Comparison of ENCODE assay signal across 8 cellular contexts in genomic region chr3:50542177-50543034, GRCh38. TPM values are rescaled to one million over a fixed set of nuclear protein-coding genes. Genes with fewer than 3 reads are reported as not detected.
DNase-seq lines count a peak whose midpoint lies in the region; ATAC-seq, FAIRE-seq and TF ChIP-seq lines count a peak whose summit lies in the region.

No MANE protein-coding gene starts in this region.

- TF ChIP-seq POLR2A in NB4 (IDR thresholded peaks at IDR 0.05; ENCODE audit: extremely low read depth, insufficient read length) (no peak), GM12878 (IDR thresholded peaks at IDR 0.05; ENCODE audit: low read depth, low read length) (no peak), spleen (IDR thresholded peaks at IDR 0.05) (no peak)

- TF ChIP-seq EP300 in GM12878 (IDR thresholded peaks at IDR 0.05; ENCODE audit: borderline replicate concordance in 1 of 2, control insufficient read depth in 1 of 2, low read depth in 2 of 2, low read length in 2 of 2), result no peak

- no peak overlapping the region for H2AFZ ChIP-seq in GM12878 (ENCODE audit: control insufficient read depth, low read depth, low read length)

- no peaks in the 10 kb centered on the region for H3K79me2 ChIP-seq in GM12878 (ENCODE audit: control insufficient read depth, insufficient read depth, low read length)

- peak; percentile 75 for FAIRE-seq in GM12878 (lab: Jason Lieb, UNC)

- H3K36me3 ChIP-seq in GM12878 (ENCODE audit: control insufficient read depth in 2 of 2, insufficient read depth in 2 of 2, low read length in 1 of 2) (no peaks in the 10 kb centered on the region), spleen (no peaks in the 10 kb centered on the region)

- SMC1A ChIA-PET in GM12878 (lab: Charles Lee; ENCODE audit: uncharacterized antibody, unreplicated experiment), result interaction anchor here (0.7 to 1.9 kb wide), 4 partner anchors 18 to 194 kb away, joined by 3 to 16 read pairs (median 6); partner anchors contain the start of gene CISH

- DNase-seq in GM10266 (ENCODE audit: extremely low spot score), result peak; percentile 77
- peak; percentile 51 for DNase-seq in NB4 (ENCODE audit: low read depth)
- DNase-seq in T1000 (lab: John Stamatoyannopoulos, UW), result peak; percentile 65
- no peak for DNase-seq in GM12878 (ENCODE audit: low read depth, low spot score)
- DNase-seq in iPS DF 4.7 (ENCODE audit: extremely low read depth, low spot score), result peak; percentile 71
- peak; percentile 81 for DNase-seq in spleen

- in situ Hi-C loops in GM12878 (cut with MboI), result no loop called here

- no peaks in the 10 kb centered on the region for H3K4me1 ChIP-seq in GM12878 (ENCODE audit: control insufficient read depth, insufficient read depth, low read length)
- no peaks in the 10 kb centered on the region for H3K4me1 ChIP-seq in spleen

- ATAC-seq in GM12878 (peak; percentile 87), GM19455 (IDR thresholded peaks at IDR 0.05; ENCODE audit: unreplicated experiment) (no peak), GM21717 (IDR thresholded peaks at IDR 0.05; ENCODE audit: unreplicated experiment) (no peak)

- no peaks in the 10 kb centered on the region for H4K20me1 ChIP-seq in GM12878 (ENCODE audit: control insufficient read depth, insufficient read depth)

- BruUV-seq in GM12878 (replicated peaks; lab: Mats Ljungman, UMichigan), result no TSS peak

- POLR2A ChIA-PET in GM12878 (lab: Charles Lee), result interaction anchor here (0.6 to 0.8 kb wide), 2 partner anchors 27 to 47 kb away, joined by 3 read pairs; partner anchors contain the start of gene HEMK1

- H3K4me2 ChIP-seq in GM12878 (ENCODE audit: control insufficient read depth, insufficient read depth), result no peak overlapping the region

- H3K27me3 ChIP-seq in GM12878 (replicated peaks in 1 of 2; ENCODE audit: control insufficient read depth in 2 of 2, insufficient read depth in 2 of 2, low read length in 1 of 2) (peaks cover 3 to 5% of the 10 kb centered on the region in 2 experiments; a peak in 3 of 4 replicates), spleen (replicated peaks in 1 of 7) (peaks cover 0 to 33% (median 0%) of the 10 kb centered on the region in 7 donors)

- intact Hi-C loops in GM12878 (cut with micrococcal nuclease; ENCODE audit: unreplicated experiment) (loop anchor here (1.0 to 2.0 kb wide), 3 partner anchors 24 to 196 kb away; no protein-coding TSS in a partner anchor), spleen (cut with DNase I; ENCODE audit: low total_unique reads) (loop anchor here (2.0 to 5.0 kb wide), 2 partner anchors 105 to 196 kb away; no protein-coding TSS in a partner anchor)

- H3K27ac ChIP-seq in GM12878 (ENCODE audit: control insufficient read depth, insufficient read depth) (no peak overlapping the region), spleen (no peak overlapping the region)

- TF ChIP-seq CTCF in GM10266 (IDR thresholded peaks at IDR 0.05; ENCODE audit: control insufficient read depth, insufficient read depth, low read depth, missing control alignments) (peak; percentile 85), NB4 (IDR thresholded peaks at IDR 0.05; ENCODE audit: low read depth, low read length) (peak; percentile 87), GM12878 (IDR thresholded peaks at IDR 0.05 in 2 of 3, conservative IDR thresholded peaks at IDR 0.05 in 1 of 3; ENCODE audit: control insufficient read depth in 2 of 3, extremely low read depth in 1 of 3, insufficient read depth in 1 of 3, low read depth in 3 of 3, low read length in 3 of 3) (peak; percentile 86 to 90 (median 86)), spleen (IDR thresholded peaks at IDR 0.05 in 8 of 11, conservative IDR thresholded peaks at IDR 0.05 in 3 of 11) (peak; percentile 50 to 93 (median 86))

- RAD21 ChIA-PET in GM12878 (lab: Charles Lee; ENCODE audit: unreplicated experiment), result interaction anchor here (1.0 to 1.7 kb wide), 6 partner anchors 25 to 195 kb away, joined by 3 to 13 read pairs (median 5); partner anchors contain the start of genes CYB561D2 and NPRL2

- no peak overlapping the region for H3K9ac ChIP-seq in GM12878 (ENCODE audit: control insufficient read depth, insufficient read depth, low read length)

- no peak overlapping the region for H3K4me3 ChIP-seq in NB4 (ENCODE audit: low read depth, low read length)
- H3K4me3 ChIP-seq in GM12878, result no peak overlapping the region
- no peak overlapping the region for H3K4me3 ChIP-seq in spleen

- H3K9me3 ChIP-seq in GM12878 (replicated peaks; ENCODE audit: control insufficient read depth, insufficient read depth, low read length) (no peaks in the 10 kb centered on the region), spleen (no peaks in the 10 kb centered on the region)

- peak; percentile 54 for TF ChIP-seq RAD21 in GM12878 (IDR thresholded peaks at IDR 0.05; ENCODE audit: insufficient read depth, low read depth, low read length)

- 50% methylated on average over 2 of the region's 2 CpGs for WGBS in GM12878 (ENCODE audit: insufficient coverage, insufficient replicate concordance, low lambda C conversion rate, missing lambda C conversion rate)
- 43 to 50% (median 50%) methylated on average over 2 of the region's 2 CpGs for WGBS in spleen, 5 donors

- CTCF ChIA-PET in GM12878 (lab: Yijun Ruan, JAX), result interaction anchor here (0.6 to 4.9 kb wide), 32 partner anchors 8 to 243 kb away, joined by 3 to 65 read pairs (median 4); partner anchors contain the start of genes C3orf18, CISH, CYB561D2 and HEMK1

TF ChIP-seq in GM12878, 131 proteins besides CTCF, POLR2A, EP300 and RAD21 (continues in another document):
- TF ChIP-seq SMC3 (IDR thresholded peaks at IDR 0.05; ENCODE audit: borderline replicate concordance, low read length) (peak; percentile 82), JUND (IDR thresholded peaks at IDR 0.05; ENCODE audit: low read depth, low read length) (no peak)

RNA-seq across cellular contexts. Expression of gene C3orf18, which starts 25.1 kb away (rescaled TPM):
- total RNA-seq in GM12878 (2013; cell fraction: nucleolus; rRNA removed), result 2.5 and 3.6 TPM in 2 replicates
- total RNA-seq in GM12878 (2014; rRNA removed) (0.45 and 0.87 TPM in 2 replicates), GM12878 (2014; rRNA removed; fragmentation: Illumina TruSeq; extraction: Trizol) (0.64 and 0.76 TPM in 2 replicates), GM12878 (2021) (0.61 and 1.3 TPM in 2 replicates), spleen (10 to 100 TPM in 1 of 7 donors, 1 to 10 TPM in 6; 3.2 to 12.2 (median 5.8) TPM)
- 1.3 TPM for polyA plus RNA-seq in GM12878 (2011; ENCODE audit: low read depth)
- polyA plus RNA-seq in GM12878 (2011; rRNA removed) (2.3 and 3.2 TPM in 2 replicates), GM12878 (2014; fragmentation: Illumina TruSeq; extraction: Trizol) (0.48 and 1.0 TPM in 2 replicates), GM12878 (2014; fragmentation: Nextera tagmentation; extraction: Ambion mirVana) (under 1 TPM; 0.06 to 0.22 TPM), GM12878 (2014; rRNA removed) (0.77 and 1.7 TPM in 2 replicates), GM12878 (2016; fragmentation: Nextera tagmentation; extraction: Ambion mirVana) (under 1 TPM; 0.44 to 0.56 TPM), spleen (1 to 10 TPM; 2.3 to 4.6 (median 3.5) TPM)
- 3.9 and 4.8 TPM in 2 replicates for polyA plus RNA-seq in GM12878 (2011; cell fraction: cytosol; rRNA removed)
- polyA plus RNA-seq in GM12878 (2011; cell fraction: nucleus; rRNA removed), result 8.2 and 11.4 TPM in 2 replicates
- 1.6 and 1.9 TPM in 2 replicates for polyA plus RNA-seq in GM12878 (2012)
- polyA minus RNA-seq in GM12878 (2011; rRNA and poly(A)+ RNA removed), result 1.6 and 3.4 TPM in 2 replicates
- polyA minus RNA-seq in GM12878 (2011; cell fraction: cytosol; rRNA and poly(A)+ RNA removed), result 0.52 TPM in 1 of 2 replicates, not detected in the other
- polyA minus RNA-seq in GM12878 (2011; cell fraction: nucleus; rRNA and poly(A)+ RNA removed), result 1.8 and 3.3 TPM in 2 replicates

RNA-seq across cellular contexts. Expression of gene HEMK1, which starts 26.9 kb away (rescaled TPM):
- total RNA-seq in GM12878 (2013; cell fraction: nucleolus; rRNA removed), result 52.1 and 58.3 TPM in 2 replicates
- total RNA-seq in GM12878 (2014; rRNA removed) (10.4 and 11.3 TPM in 2 replicates), GM12878 (2014; rRNA removed; fragmentation: Illumina TruSeq; extraction: Trizol) (9.5 and 10.5 TPM in 2 replicates), GM12878 (2021) (14.4 and 16.4 TPM in 2 replicates), spleen (10 to 100 TPM in 6 of 7 donors, 1 to 10 TPM in 1; 7.6 to 22.5 (median 18.9) TPM)
- 13.7 TPM for polyA plus RNA-seq in GM12878 (2011; ENCODE audit: low read depth)
- polyA plus RNA-seq in GM12878 (2011; rRNA removed) (8.7 and 13.5 TPM in 2 replicates), GM12878 (2014; fragmentation: Illumina TruSeq; extraction: Trizol) (4.9 and 9.9 TPM in 2 replicates), GM12878 (2014; fragmentation: Nextera tagmentation; extraction: Ambion mirVana) (10 to 100 TPM in 1 of 2 experiments, 1 to 10 TPM in 1; 2.8 to 10.5 TPM), GM12878 (2014; rRNA removed) (15.1 and 15.8 TPM in 2 replicates), GM12878 (2016; fragmentation: Nextera tagmentation; extraction: Ambion mirVana) (10 to 100 TPM; 17.8 to 19.0 TPM), spleen (10 to 100 TPM; 25.1 to 45.2 (median 41.1) TPM)
- polyA plus RNA-seq in GM12878 (2011; cell fraction: cytosol; rRNA removed), result 16.2 and 20.1 TPM in 2 replicates
- 57.9 and 77.5 TPM in 2 replicates for polyA plus RNA-seq in GM12878 (2011; cell fraction: nucleus; rRNA removed)
- polyA plus RNA-seq in GM12878 (2012), result 14.4 and 14.5 TPM in 2 replicates
- 12.1 and 16.6 TPM in 2 replicates for polyA minus RNA-seq in GM12878 (2011; rRNA and poly(A)+ RNA removed)
- 4.0 and 4.4 TPM in 2 replicates for polyA minus RNA-seq in GM12878 (2011; cell fraction: cytosol; rRNA and poly(A)+ RNA removed)
- polyA minus RNA-seq in GM12878 (2011; cell fraction: nucleus; rRNA and poly(A)+ RNA removed), result 18.7 and 25.0 TPM in 2 replicates

RNA-seq across cellular contexts. Expression of gene CACNA2D2, which starts 39.0 kb away (rescaled TPM):
- not detected in 2 replicates for total RNA-seq in GM12878 (2013; cell fraction: nucleolus; rRNA removed)
- not detected in 2 replicates for total RNA-seq in GM12878 (2014; rRNA removed)
- not detected in 2 replicates for total RNA-seq in GM12878 (2014; rRNA removed; fragmentation: Illumina TruSeq; extraction: Trizol)
- 0.03 and 0.11 TPM in 2 replicates for total RNA-seq in GM12878 (2021)
- polyA plus RNA-seq in GM12878 (2011; ENCODE audit: low read depth), result 0.09 TPM
- polyA plus RNA-seq in GM12878 (2011; rRNA removed), result not detected in 2 replicates
- polyA plus RNA-seq in GM12878 (2011; cell fraction: cytosol; rRNA removed), result not detected in 2 replicates
- polyA plus RNA-seq in GM12878 (2011; cell fraction: nucleus; rRNA removed), result not detected in 2 replicates
- 0.14 TPM in 2 replicates for polyA plus RNA-seq in GM12878 (2012)
- 0.07 TPM in 1 of 2 replicates, not detected in the other for polyA plus RNA-seq in GM12878 (2014; fragmentation: Illumina TruSeq; extraction: Trizol)
- polyA plus RNA-seq in GM12878 (2014; fragmentation: Nextera tagmentation; extraction: Ambion mirVana), result not detected
- polyA plus RNA-seq in GM12878 (2014; rRNA removed), result not detected in 2 replicates
- polyA plus RNA-seq in GM12878 (2016; fragmentation: Nextera tagmentation; extraction: Ambion mirVana), result not detected
- polyA minus RNA-seq in GM12878 (2011; rRNA and poly(A)+ RNA removed), result not detected in 2 replicates
- polyA minus RNA-seq in GM12878 (2011; cell fraction: cytosol; rRNA and poly(A)+ RNA removed), result not detected in 2 replicates
- not detected in 2 replicates for polyA minus RNA-seq in GM12878 (2011; cell fraction: nucleus; rRNA and poly(A)+ RNA removed)
- 1 to 10 TPM in 6 of 7 donors, under 1 TPM in 1; 0.85 to 3.2 (median 1.4) TPM for total RNA-seq in spleen
- polyA plus RNA-seq in spleen, result under 1 TPM; 0.24 to 0.64 (median 0.26) TPM
